ENCODE assay signal across 14 cellular contexts in genomic region chr10:44105643-44106042, GRCh38.
A peak's percentile ranks its signal among the peaks of the same experiment; 100 is the strongest.
DNase-seq lines count a peak whose midpoint lies in the region; ATAC-seq and TF ChIP-seq lines count a peak whose summit lies in the region.
"Had no signal": no experiment of that assay in that cellular context is flagged by ENCODE, and none has a peak within 500 bp of the region (broad histone marks: within the 10 kb centered on the region; RNA-seq: fewer than 3 reads in every experiment).

No MANE protein-coding gene starts in this region.

- H2AFZ ChIP-seq in Karpas-422 (ENCODE audit: low read length): no peak overlapping the region

- intact Hi-C loops in body of pancreas (cut with DNase I): no loop called here
- intact Hi-C loops in thyroid gland (cut with DNase I): no loop called here

- 48 to 63% methylated on average over 4 of the region's 4 CpGs for WGBS in body of pancreas, 2 donors
- 31 to 37% methylated on average over 4 of the region's 4 CpGs for WGBS in thyroid gland, 2 donors

- H3K79me2 ChIP-seq in Karpas-422 (ENCODE audit: low read length): no peaks in the 10 kb centered on the region

- H3K27ac ChIP-seq in Karpas-422 (ENCODE audit: low read length) (no peak overlapping the region), body of pancreas (no peak overlapping the region), thyroid gland (peak overlapping the region in 2 of 3 donors; percentile 13 to 56)
- H3K27ac ChIP-seq: BLaER1 had no signal

- no peak overlapping the region for H3K4me2 ChIP-seq in Karpas-422 (ENCODE audit: low read depth, low read length, poor library complexity, severe bottlenecking)
- H3K4me2 ChIP-seq: BLaER1 had no signal

- H3K4me3 ChIP-seq in Karpas-422 (ENCODE audit: low read length): no peak overlapping the region
- no peak overlapping the region for H3K4me3 ChIP-seq in body of pancreas
- H3K4me3 ChIP-seq in thyroid gland (replicated peaks in 1 of 3): no peak overlapping the region
- H3K4me3 ChIP-seq: BLaER1 had no signal

- no peak for TF ChIP-seq CTCF in body of pancreas (IDR thresholded peaks at IDR 0.05)
- TF ChIP-seq CTCF in thyroid gland (IDR thresholded peaks at IDR 0.05): no peak

- no peaks in the 10 kb centered on the region for H3K27me3 ChIP-seq in Karpas-422 (ENCODE audit: low read length)
- no peaks in the 10 kb centered on the region for H3K27me3 ChIP-seq in body of pancreas
- H3K27me3 ChIP-seq in thyroid gland: no peaks in the 10 kb centered on the region
- H3K27me3 ChIP-seq: BLaER1 had no signal

- H3K9me2 ChIP-seq in Karpas-422 (replicated peaks; ENCODE audit: insufficient read depth, low read length): no peaks in the 10 kb centered on the region

- H3K36me3 ChIP-seq in Karpas-422 (ENCODE audit: insufficient read depth, low read length): no peaks in the 10 kb centered on the region
- H3K36me3 ChIP-seq in body of pancreas (replicated peaks in 1 of 2; ENCODE audit: insufficient read depth in 1 of 2, low read depth in 2 of 2): no peaks in the 10 kb centered on the region
- H3K36me3 ChIP-seq in thyroid gland: no peaks in the 10 kb centered on the region
- H3K36me3 ChIP-seq: BLaER1 had no signal

- no peak for TF ChIP-seq POLR2A in body of pancreas (IDR thresholded peaks at IDR 0.05)
- TF ChIP-seq POLR2A in thyroid gland (IDR thresholded peaks at IDR 0.05): no peak

- H3K4me1 ChIP-seq in Karpas-422 (ENCODE audit: low read length): no peaks in the 10 kb centered on the region
- H3K4me1 ChIP-seq in body of pancreas: no peaks in the 10 kb centered on the region
- H3K4me1 ChIP-seq in thyroid gland: peaks cover 6 to 10% of the 10 kb centered on the region in 2 donors
- H3K4me1 ChIP-seq: BLaER1 had no signal

- ATAC-seq in body of pancreas: peak; percentile 27
- no peak for ATAC-seq in HG02763 (IDR thresholded peaks at IDR 0.05; ENCODE audit: unreplicated experiment)

- no peak overlapping the region for H3K9ac ChIP-seq in Karpas-422 (ENCODE audit: low read length)
- H3K9ac ChIP-seq: BLaER1 had no signal

- H3K9me3 ChIP-seq in Karpas-422 (ENCODE audit: low read length) (no peaks in the 10 kb centered on the region), body of pancreas (no peaks in the 10 kb centered on the region), thyroid gland (no peaks in the 10 kb centered on the region)

- DNase-seq in Karpas-422 (peak; percentile 11), body of pancreas (no peak), kidney tubule cell (ENCODE audit: low spot score) (peak; percentile 9), thyroid gland (peak; percentile 56 to 68), DMS153 treated with DMSO at 0.1 percent for 48 hours (lab: John Stamatoyannopoulos, UW; ENCODE audit: unreplicated experiment) (no peak), NCI-H526 treated with DMSO at 0.1 percent for 48 hours (lab: John Stamatoyannopoulos, UW) (no peak)
- DNase-seq: 8988T; CD4-positive, alpha-beta memory T cell; DMS153; DMS79 treated with DMSO at 0.1 percent for 48 hours; GF-D8; H9 had no signal

- H4K20me1 ChIP-seq in Karpas-422 (ENCODE audit: insufficient read depth, low read depth, low read length): no peaks in the 10 kb centered on the region
- H4K20me1 ChIP-seq: BLaER1 had no signal

Comparison
In these comparisons a context has a peak if more than half of its experiments do, and no peak if none do; other contexts are left out.
1. DNase-seq: peak in Karpas-422 (single experiment), kidney tubule cell (single experiment) and thyroid gland (2 of 2); none in body of pancreas (0 of 4), DMS153 treated with DMSO at 0.1 percent for 48 hours (single experiment) and NCI-H526 treated with DMSO at 0.1 percent for 48 hours (single experiment).
2. H3K27ac ChIP-seq: peak in thyroid gland (2 of 3); none in Karpas-422 (single experiment) and body of pancreas (0 of 4).